Comparison of ENCODE assay signal across 15 cellular contexts in genomic region chr5:108661590-108662219, GRCh38.
DNase-seq lines count a peak whose midpoint lies in the region; ATAC-seq and TF ChIP-seq lines count a peak whose summit lies in the region.
"Had no signal": no experiment of that assay in that cellular context is flagged by ENCODE, and none has a peak within 500 bp of the region (broad histone marks: within the 10 kb centered on the region; RNA-seq: fewer than 3 reads in every experiment).

No MANE protein-coding gene starts in this region.

- DNase-seq in AG10803 (ENCODE audit: low read depth), result peak; percentile 34
- peak; percentile 57 for DNase-seq in NCI-H226
- peak; percentile 30 for DNase-seq in dedifferentiated amniotic fluid mesenchymal stem cell (ENCODE audit: extremely low spot score)
- DNase-seq in left lobe of liver (ENCODE audit: low spot score), result no peak
- no peak for DNase-seq in T-helper 17 cell
- DNase-seq in COLO829 (ENCODE audit: low spot score), result no peak
- DNase-seq in left lung, result no peak
- DNase-seq in activated CD4-positive, alpha-beta T cell treated with anti-CD3 and anti-CD28 coated beads, Interleukin-2, amount 10 ng/mL, durations not matched to agents 24 days and 14 days, result no peak
- DNase-seq: activated CD8-positive, alpha-beta memory T cell treated with anti-CD3 and anti-CD28 coated beads for 24 hours; activated effector memory CD4-positive, alpha-beta T cell treated with anti-CD3 and anti-CD28 coated beads, Interleukin-2, amount 50 U/mL, for 16 hours; NK-92 treated with Interleukin-12 subunit alpha and Interleukin-12 subunit beta, amount 100 ng/mL, for 24 hours; testis had no signal

- no peaks in the 10 kb centered on the region for H3K4me1 ChIP-seq in left lung
- H3K4me1 ChIP-seq: parathyroid adenoma had no signal

- H3K36me3 ChIP-seq in left lung, result no peaks in the 10 kb centered on the region
- H3K36me3 ChIP-seq: cardiac muscle cell had no signal

- no peaks in the 10 kb centered on the region for H3K9me3 Mint-ChIP-seq in activated CD4-positive, alpha-beta T cell treated with anti-CD3 and anti-CD28 coated beads, Interleukin-2, amount 10 ng/mL, durations not matched to agents 24 days and 14 days

- peaks cover 2% of the 10 kb centered on the region for H3K36me3 Mint-ChIP-seq in T-helper 17 cell (ENCODE audit: low read depth)
- no peaks in the 10 kb centered on the region for H3K36me3 Mint-ChIP-seq in activated CD4-positive, alpha-beta T cell treated with anti-CD3 and anti-CD28 coated beads, Interleukin-2, amount 10 ng/mL, durations not matched to agents 24 days and 14 days (ENCODE audit: low read depth)

- no peaks in the 10 kb centered on the region for H3K27me3 ChIP-seq in left lung
- H3K27me3 ChIP-seq: cardiac muscle cell, testis had no signal

- H3K27ac Mint-ChIP-seq in T-helper 17 cell, result no peak overlapping the region
- H3K27ac Mint-ChIP-seq in activated CD4-positive, alpha-beta T cell treated with anti-CD3 and anti-CD28 coated beads, Interleukin-2, amount 10 ng/mL, durations not matched to agents 24 days and 14 days, result no peak overlapping the region

- intact Hi-C loops in left lung (cut with DNase I), result no loop called here
- intact Hi-C loops in activated CD4-positive, alpha-beta T cell treated with anti-CD3 and anti-CD28 coated beads, Interleukin-2, amount 10 ng/mL, durations not matched to agents 24 days and 14 days (cut with micrococcal nuclease), result no loop called here

- no peaks in the 10 kb centered on the region for H3K9me3 ChIP-seq in T-helper 17 cell (ENCODE audit: control insufficient read depth, low read length, poor library complexity, severe bottlenecking)
- H3K9me3 ChIP-seq in left lung, result no peaks in the 10 kb centered on the region
- H3K9me3 ChIP-seq: testis had no signal

- H3K27me3 Mint-ChIP-seq in T-helper 17 cell, result peaks cover 32% of the 10 kb centered on the region
- no peaks in the 10 kb centered on the region for H3K27me3 Mint-ChIP-seq in activated CD4-positive, alpha-beta T cell treated with anti-CD3 and anti-CD28 coated beads, Interleukin-2, amount 10 ng/mL, durations not matched to agents 24 days and 14 days

- no peak overlapping the region for H3K4me3 Mint-ChIP-seq in T-helper 17 cell
- H3K4me3 Mint-ChIP-seq in activated CD4-positive, alpha-beta T cell treated with anti-CD3 and anti-CD28 coated beads, Interleukin-2, amount 10 ng/mL, durations not matched to agents 24 days and 14 days, result no peak overlapping the region

- no peak overlapping the region for H3K4me3 ChIP-seq in AG10803 (ENCODE audit: low read length)
- H3K4me3 ChIP-seq in left lung, result no peak overlapping the region
- H3K4me3 ChIP-seq: cardiac muscle cell, testis had no signal

- ATAC-seq in left lobe of liver (peak; percentile 58), T-helper 17 cell (no peak), left lung (no peak)
- ATAC-seq: HCT116 had no signal

- H3K27ac ChIP-seq in left lung, result no peak overlapping the region
- H3K27ac ChIP-seq: cardiac muscle cell, parathyroid adenoma, testis had no signal

- peaks cover 2% of the 10 kb centered on the region for H3K4me1 Mint-ChIP-seq in T-helper 17 cell
- no peaks in the 10 kb centered on the region for H3K4me1 Mint-ChIP-seq in activated CD4-positive, alpha-beta T cell treated with anti-CD3 and anti-CD28 coated beads, Interleukin-2, amount 10 ng/mL, durations not matched to agents 24 days and 14 days

- TF ChIP-seq CTCF in AG10803 (conservative IDR thresholded peaks at IDR 0.05; ENCODE audit: low read length) (no peak), left lung (IDR thresholded peaks at IDR 0.05) (no peak)

Comparison
In these comparisons a context has a peak if more than half of its experiments do, and no peak if none do; other contexts are left out.
1. DNase-seq: peak in AG10803 (single experiment), NCI-H226 (single experiment) and dedifferentiated amniotic fluid mesenchymal stem cell (single experiment); none in left lobe of liver (single experiment), T-helper 17 cell (0 of 3), COLO829 (single experiment), left lung (0 of 2) and activated CD4-positive, alpha-beta T cell treated with anti-CD3 and anti-CD28 coated beads, Interleukin-2, amount 10 ng/mL, durations not matched to agents 24 days and 14 days (single experiment).